ENCODE assay signal across 16 cellular contexts in the genomic region with DNA sequence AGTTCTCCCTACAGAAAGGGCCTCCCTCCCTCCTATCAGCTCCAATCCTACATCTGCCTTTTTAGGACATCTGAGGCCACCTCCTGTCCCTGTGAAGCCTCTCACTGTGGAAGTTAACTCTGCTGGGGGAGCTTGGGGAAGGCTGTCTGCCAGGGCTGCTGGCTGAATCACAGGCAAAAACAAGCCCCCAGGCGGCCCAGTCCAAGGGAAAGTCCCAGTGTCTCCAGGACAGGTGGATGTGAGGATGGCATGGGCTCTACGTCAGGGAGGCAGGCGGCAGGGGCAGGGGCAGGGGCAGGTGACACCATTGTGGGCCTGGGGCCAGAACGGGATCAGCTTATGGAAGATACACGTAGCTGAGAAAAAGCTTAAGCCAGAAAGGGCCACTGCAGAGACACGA.
"Had no signal": no experiment of that assay in that cellular context is flagged by ENCODE, and none has a peak within 500 bp of the region (broad histone marks: within the 10 kb centered on the region; RNA-seq: fewer than 3 reads in every experiment).

No MANE protein-coding gene starts in this region.

- H3K27me3 ChIP-seq: brain microvascular endothelial cell, esophagus muscularis mucosa, heart right ventricle, ovary had no signal

- ATAC-seq: stimulated activated naive CD8-positive, alpha-beta T cell treated with anti-CD3 and anti-CD28 coated beads, Interleukin-15, amount 100 ng/mL, for 72 hours had no signal

- H3K4me3 ChIP-seq: esophagus muscularis mucosa, heart right ventricle, left ventricle myocardium inferior, ovary had no signal

- DNase-seq: activated CD4-positive, alpha-beta T cell treated with anti-CD3 and anti-CD28 coated beads, Interleukin-2, amount 50 U/mL, for 4 hours; activated CD4-positive, CD25-positive, alpha-beta regulatory T cell; activated effector memory CD4-positive, alpha-beta T cell treated with Interleukin-2 at 50 U/mL for 16 hours; activated T-cell treated with anti-CD3 and anti-CD28 coated beads, Interleukin-2, amount 50 U/mL, for 1 hour; amniotic stem cell; brain microvascular endothelial cell; islet precursor cell; left ventricle myocardium inferior; mesendoderm; ovary; stimulated activated CD4-positive, alpha-beta T cell treated with anti-CD3 and anti-CD28 coated beads, Interleukin-4, amount 100 ng/mL, for 1 hour; stimulated activated CD8-positive, alpha-beta memory T cell treated with anti-CD3 and anti-CD28 coated beads, Interleukin-4, amount 100 ng/mL, for 48 hours; stimulated activated naive CD8-positive, alpha-beta T cell treated with anti-CD3 and anti-CD28 coated beads, Interleukin-15, amount 100 ng/mL, for 72 hours; T-helper 1 cell had no signal

- H3K27ac ChIP-seq: brain microvascular endothelial cell, esophagus muscularis mucosa, heart right ventricle, left ventricle myocardium inferior, ovary had no signal

- H3K9me3 ChIP-seq: esophagus muscularis mucosa, heart right ventricle, left ventricle myocardium inferior, ovary had no signal
